ENCODE assay signal across 10 cellular contexts in the genomic region with DNA sequence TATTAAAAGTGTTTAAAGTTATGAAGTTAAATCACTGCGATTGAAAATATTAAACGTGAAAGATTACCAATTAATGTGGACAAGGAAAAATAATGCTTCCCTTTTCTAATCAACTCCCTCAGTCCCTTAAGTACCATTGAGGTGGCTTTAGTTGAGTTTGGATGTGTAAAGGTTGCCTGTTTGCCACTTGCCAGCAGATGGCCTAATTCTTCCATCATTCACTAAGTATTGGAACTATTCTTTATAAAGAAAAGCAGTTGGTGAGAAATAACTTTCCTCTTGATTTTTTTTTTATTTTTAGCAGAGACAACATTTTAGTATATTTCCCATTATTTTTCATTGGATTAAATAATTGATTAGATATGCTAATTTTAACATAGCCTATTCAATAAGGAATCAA.
DNase-seq lines count a peak whose midpoint lies in the region; ATAC-seq and TF ChIP-seq lines count a peak whose summit lies in the region.
"Had no signal": no experiment of that assay in that cellular context is flagged by ENCODE, and none has a peak within 500 bp of the region (broad histone marks: within the 10 kb centered on the region; RNA-seq: fewer than 3 reads in every experiment).

No MANE protein-coding gene starts in this region.

- POLR2A ChIA-PET in HEK293T (lab: Yijun Ruan, JAX), result no interaction called here
- POLR2A ChIA-PET in activated CD4-positive, alpha-beta T cell treated with anti-CD3 and anti-CD28 coated beads, Interleukin-2, amount 10 ng/mL, durations not matched to agents 7 days and 5 days (lab: Charles Lee), result no interaction called here

- H3K9me3 ChIP-seq in stomach, result no peaks in the 10 kb centered on the region

- H3K36me3 Mint-ChIP-seq in activated CD4-positive, alpha-beta T cell treated with anti-CD3 and anti-CD28 coated beads, Interleukin-2, amount 10 ng/mL, durations not matched to agents 7 days and 5 days (ENCODE audit: low read depth), result no peaks in the 10 kb centered on the region
- H3K36me3 Mint-ChIP-seq: activated naive CD8-positive, alpha-beta T cell had no signal

- no peaks in the 10 kb centered on the region for H3K36me3 ChIP-seq in kidney epithelial cell (ENCODE audit: control insufficient read depth, insufficient read depth, low read length)
- H3K36me3 ChIP-seq in stomach, result no peaks in the 10 kb centered on the region

- no peaks in the 10 kb centered on the region for H3K27me3 Mint-ChIP-seq in activated CD4-positive, alpha-beta T cell treated with anti-CD3 and anti-CD28 coated beads, Interleukin-2, amount 10 ng/mL, durations not matched to agents 7 days and 5 days
- H3K27me3 Mint-ChIP-seq: activated naive CD8-positive, alpha-beta T cell had no signal

- H3K27ac ChIP-seq in stomach (no peak overlapping the region), coronary artery (no peak overlapping the region)

- H3K27me3 ChIP-seq in kidney epithelial cell (ENCODE audit: control insufficient read depth, insufficient read depth, low read length), result no peaks in the 10 kb centered on the region
- H3K27me3 ChIP-seq in stomach, result no peaks in the 10 kb centered on the region

- intact Hi-C loops in stomach (cut with DNase I; ENCODE audit: low total_unique reads), result no loop called here

- 22 to 44% (median 26%) methylated on average over 2 of the region's 2 CpGs for WGBS in stomach, 5 donors

- DNase-seq in D341Med (ENCODE audit: low spot score) (peak; percentile 40), HEK293T (ENCODE audit: extremely low spot score) (peak; percentile 9), kidney epithelial cell (ENCODE audit: low read depth) (no peak), HUDEP-2 (lab: John Stamatoyannopoulos, UW; ENCODE audit: unreplicated experiment in 76 of 76) (no peak), stomach (no peak), coronary artery (ENCODE audit: low spot score) (no peak)
- DNase-seq in activated CD4-positive, alpha-beta T cell treated with anti-CD3 and anti-CD28 coated beads, Interleukin-2, amount 10 ng/mL, durations not matched to agents 7 days and 5 days, result no peak
- DNase-seq: stimulated activated CD4-positive, alpha-beta T cell treated with anti-CD3 and anti-CD28 coated beads, Interleukin-1b, Interleukin-23, amount 100 ng/mL, for 48 hours had no signal

- TF ChIP-seq EP300 in stomach (IDR thresholded peaks at IDR 0.05), result no peak

- H3K4me3 Mint-ChIP-seq in activated CD4-positive, alpha-beta T cell treated with anti-CD3 and anti-CD28 coated beads, Interleukin-2, amount 10 ng/mL, durations not matched to agents 7 days and 5 days, result no peak overlapping the region
- H3K4me3 Mint-ChIP-seq: activated naive CD8-positive, alpha-beta T cell had no signal

- H3K4me1 ChIP-seq in stomach, result no peaks in the 10 kb centered on the region

- H3K9me3 Mint-ChIP-seq in activated CD4-positive, alpha-beta T cell treated with anti-CD3 and anti-CD28 coated beads, Interleukin-2, amount 10 ng/mL, durations not matched to agents 7 days and 5 days, result peaks cover 3% of the 10 kb centered on the region

- CTCF ChIA-PET in HEK293T (lab: Yijun Ruan, JAX), result no interaction called here
- CTCF ChIA-PET in activated CD4-positive, alpha-beta T cell treated with anti-CD3 and anti-CD28 coated beads, Interleukin-2, amount 10 ng/mL, durations not matched to agents 7 days and 5 days (lab: Charles Lee), result no interaction called here

- 0 out of 3 replicates have a peak, but pooled peaks have one; percentile 44 for ATAC-seq in SK-N-SH treated with all-trans-retinoic acid at 6 μM for 48 hours

- no peaks in the 10 kb centered on the region for H3K4me1 Mint-ChIP-seq in activated CD4-positive, alpha-beta T cell treated with anti-CD3 and anti-CD28 coated beads, Interleukin-2, amount 10 ng/mL, durations not matched to agents 7 days and 5 days

- TF ChIP-seq POLR2A in stomach (IDR thresholded peaks at IDR 0.05), result no peak

- H3K4me3 ChIP-seq in kidney epithelial cell (ENCODE audit: low read depth, low read length) (no peak overlapping the region), stomach (no peak overlapping the region), coronary artery (no peak overlapping the region)

- H3K27ac Mint-ChIP-seq in activated CD4-positive, alpha-beta T cell treated with anti-CD3 and anti-CD28 coated beads, Interleukin-2, amount 10 ng/mL, durations not matched to agents 7 days and 5 days, result no peak overlapping the region
- H3K27ac Mint-ChIP-seq: activated naive CD8-positive, alpha-beta T cell had no signal

- TF ChIP-seq CTCF in kidney epithelial cell (IDR thresholded peaks at IDR 0.05; ENCODE audit: insufficient read depth, low read length, poor library complexity, severe bottlenecking) (peak; percentile 39), stomach (IDR thresholded peaks at IDR 0.05) (no peak), coronary artery (IDR thresholded peaks at IDR 0.05) (no peak)

TF ChIP-seq in HEK293T, 16 proteins besides CTCF, POLR2A, EP300 and RAD21:
- TF ChIP-seq ZNF384 (IDR thresholded peaks at IDR 0.05) (no peak), FOXA1 (IDR thresholded peaks at IDR 0.05) (no peak), NFRKB (IDR thresholded peaks at IDR 0.05) (no peak), ELF4 (IDR thresholded peaks at IDR 0.05) (no peak), SP1 (IDR thresholded peaks at IDR 0.05) (no peak), HDGF (IDR thresholded peaks at IDR 0.05; ENCODE audit: borderline replicate concordance) (no peak), FOXK2 (IDR thresholded peaks at IDR 0.05) (no peak), CTBP1 (IDR thresholded peaks at IDR 0.05; ENCODE audit: borderline replicate concordance) (no peak), BHLHE40 (IDR thresholded peaks at IDR 0.05; ENCODE audit: borderline replicate concordance) (no peak), ARNT (IDR thresholded peaks at IDR 0.05) (no peak), SUZ12 (IDR thresholded peaks at IDR 0.05) (no peak), FOXM1 (IDR thresholded peaks at IDR 0.05; ENCODE audit: borderline replicate concordance) (no peak), TARDBP (IDR thresholded peaks at IDR 0.05) (no peak), L3MBTL2 (conservative IDR thresholded peaks at IDR 0.05) (no peak)
- TF ChIP-seq, protein P1, sequence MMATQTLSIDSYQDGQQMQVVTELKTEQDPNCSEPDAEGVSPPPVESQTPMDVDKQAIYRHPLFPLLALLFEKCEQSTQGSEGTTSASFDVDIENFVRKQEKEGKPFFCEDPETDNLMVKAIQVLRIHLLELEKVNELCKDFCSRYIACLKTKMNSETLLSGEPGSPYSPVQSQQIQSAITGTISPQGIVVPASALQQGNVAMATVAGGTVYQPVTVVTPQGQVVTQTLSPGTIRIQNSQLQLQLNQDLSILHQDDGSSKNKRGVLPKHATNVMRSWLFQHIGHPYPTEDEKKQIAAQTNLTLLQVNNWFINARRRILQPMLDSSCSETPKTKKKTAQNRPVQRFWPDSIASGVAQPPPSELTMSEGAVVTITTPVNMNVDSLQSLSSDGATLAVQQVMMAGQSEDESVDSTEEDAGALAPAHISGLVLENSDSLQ (IDR thresholded peaks at IDR 0.05), result no peak

TF ChIP-seq in SK-N-SH treated with all-trans-retinoic acid at 6 μM for 48 hours, 23 proteins besides CTCF, POLR2A, EP300 and RAD21 (continues in another document):
- TF ChIP-seq ZFP3 (CRISPR knock-in tag; IDR thresholded peaks at IDR 0.05) (no peak), SNAI2 (CRISPR knock-in tag; IDR thresholded peaks at IDR 0.05) (no peak), PPARA (CRISPR knock-in tag; IDR thresholded peaks at IDR 0.05; ENCODE audit: borderline replicate concordance) (no peak), ISL1 (CRISPR knock-in tag; IDR thresholded peaks at IDR 0.05) (no peak), GLIS3 (CRISPR knock-in tag; IDR thresholded peaks at IDR 0.05) (no peak), BACH2 (CRISPR knock-in tag; IDR thresholded peaks at IDR 0.05; ENCODE audit: borderline replicate concordance) (no peak), ZNF565 (CRISPR knock-in tag; conservative IDR thresholded peaks at IDR 0.05; ENCODE audit: low read depth) (no peak), ZNF70 (CRISPR knock-in tag; IDR thresholded peaks at IDR 0.05) (no peak), ZC3H10 (CRISPR knock-in tag; IDR thresholded peaks at IDR 0.05) (no peak), OSR1 (CRISPR knock-in tag; IDR thresholded peaks at IDR 0.05) (no peak), ZFP30 (CRISPR knock-in tag; IDR thresholded peaks at IDR 0.05) (no peak), ARNTL (CRISPR knock-in tag; IDR thresholded peaks at IDR 0.05; ENCODE audit: borderline replicate concordance, low read depth) (no peak), TCF4 (CRISPR knock-in tag; IDR thresholded peaks at IDR 0.05; ENCODE audit: borderline replicate concordance) (no peak)
- TF ChIP-seq, protein P2, sequence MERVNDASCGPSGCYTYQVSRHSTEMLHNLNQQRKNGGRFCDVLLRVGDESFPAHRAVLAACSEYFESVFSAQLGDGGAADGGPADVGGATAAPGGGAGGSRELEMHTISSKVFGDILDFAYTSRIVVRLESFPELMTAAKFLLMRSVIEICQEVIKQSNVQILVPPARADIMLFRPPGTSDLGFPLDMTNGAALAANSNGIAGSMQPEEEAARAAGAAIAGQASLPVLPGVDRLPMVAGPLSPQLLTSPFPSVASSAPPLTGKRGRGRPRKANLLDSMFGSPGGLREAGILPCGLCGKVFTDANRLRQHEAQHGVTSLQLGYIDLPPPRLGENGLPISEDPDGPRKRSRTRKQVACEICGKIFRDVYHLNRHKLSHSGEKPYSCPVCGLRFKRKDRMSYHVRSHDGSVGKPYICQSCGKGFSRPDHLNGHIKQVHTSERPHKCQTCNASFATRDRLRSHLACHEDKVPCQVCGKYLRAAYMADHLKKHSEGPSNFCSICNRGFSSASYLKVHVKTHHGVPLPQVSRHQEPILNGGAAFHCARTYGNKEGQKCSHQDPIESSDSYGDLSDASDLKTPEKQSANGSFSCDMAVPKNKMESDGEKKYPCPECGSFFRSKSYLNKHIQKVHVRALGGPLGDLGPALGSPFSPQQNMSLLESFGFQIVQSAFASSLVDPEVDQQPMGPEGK (CRISPR knock-in tag; IDR thresholded peaks at IDR 0.05; ENCODE audit: borderline replicate concordance), result no peak
- TF ChIP-seq, protein P3, sequence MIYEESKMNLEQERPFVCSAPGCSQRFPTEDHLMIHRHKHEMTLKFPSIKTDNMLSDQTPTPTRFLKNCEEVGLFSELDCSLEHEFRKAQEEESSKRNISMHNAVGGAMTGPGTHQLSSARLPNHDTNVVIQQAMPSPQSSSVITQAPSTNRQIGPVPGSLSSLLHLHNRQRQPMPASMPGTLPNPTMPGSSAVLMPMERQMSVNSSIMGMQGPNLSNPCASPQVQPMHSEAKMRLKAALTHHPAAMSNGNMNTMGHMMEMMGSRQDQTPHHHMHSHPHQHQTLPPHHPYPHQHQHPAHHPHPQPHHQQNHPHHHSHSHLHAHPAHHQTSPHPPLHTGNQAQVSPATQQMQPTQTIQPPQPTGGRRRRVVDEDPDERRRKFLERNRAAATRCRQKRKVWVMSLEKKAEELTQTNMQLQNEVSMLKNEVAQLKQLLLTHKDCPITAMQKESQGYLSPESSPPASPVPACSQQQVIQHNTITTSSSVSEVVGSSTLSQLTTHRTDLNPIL (CRISPR knock-in tag; IDR thresholded peaks at IDR 0.05; ENCODE audit: low read depth), result no peak

Comparison
In these comparisons a context has a peak if more than half of its experiments do, and no peak if none do; other contexts are left out.
1. DNase-seq: peak in D341Med (single experiment) and HEK293T (single experiment); none in kidney epithelial cell (single experiment), HUDEP-2 (0 of 76), activated CD4-positive, alpha-beta T cell treated with anti-CD3 and anti-CD28 coated beads, Interleukin-2, amount 10 ng/mL, durations not matched to agents 7 days and 5 days (single experiment), stomach (single experiment) and coronary artery (single experiment).